In the genomic region with DNA sequence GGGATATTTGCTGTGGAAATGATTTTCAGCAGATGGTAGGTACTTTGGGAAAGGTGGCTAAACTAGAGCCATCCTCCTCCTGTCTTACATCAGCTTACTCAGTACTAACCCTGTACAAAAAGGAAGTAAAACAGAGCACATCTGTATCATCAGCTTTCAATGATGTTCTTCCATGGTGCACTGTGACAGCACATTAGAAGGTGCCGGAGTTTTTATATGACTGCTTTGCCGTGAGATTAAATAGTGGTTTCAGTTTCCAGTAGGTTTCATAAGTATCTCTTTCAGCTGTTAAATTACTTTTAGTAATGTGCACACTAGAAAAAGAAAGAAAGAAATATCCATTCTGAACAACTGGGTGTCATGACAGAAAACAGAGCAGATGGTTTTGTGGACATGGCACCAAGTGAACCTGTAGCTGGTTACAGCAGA, we compare ENCODE assay signal across 8 cellular contexts.
A peak's percentile ranks its signal among the peaks of the same experiment; 100 is the strongest.
DNase-seq lines count a peak whose midpoint lies in the region; ATAC-seq and TF ChIP-seq lines count a peak whose summit lies in the region.

No MANE protein-coding gene starts in this region.

- H3K4me3 Mint-ChIP-seq in activated naive CD8-positive, alpha-beta T cell treated with anti-CD3 and anti-CD28 coated beads, Interleukin-2, amount 50 U/mL, for 24 hours: peak overlapping the region; percentile 69
- H3K4me3 Mint-ChIP-seq in osteocyte (ENCODE audit: unreplicated experiment): no peak overlapping the region

- H3K27ac Mint-ChIP-seq in activated naive CD8-positive, alpha-beta T cell treated with anti-CD3 and anti-CD28 coated beads, Interleukin-2, amount 50 U/mL, for 24 hours: peak overlapping the region; percentile 97
- peak overlapping the region; percentile 83 for H3K27ac Mint-ChIP-seq in osteocyte (ENCODE audit: unreplicated experiment)

- H3K4me2 ChIP-seq in DOHH2 (ENCODE audit: low read length): peak overlapping the region; percentile 80

- H3K9me3 ChIP-seq in DOHH2 (ENCODE audit: control insufficient read depth, insufficient read depth, low read length): no peaks in the 10 kb centered on the region

- no peaks in the 10 kb centered on the region for H3K27me3 Mint-ChIP-seq in activated naive CD8-positive, alpha-beta T cell treated with anti-CD3 and anti-CD28 coated beads, Interleukin-2, amount 50 U/mL, for 24 hours
- H3K27me3 Mint-ChIP-seq in osteocyte (ENCODE audit: unreplicated experiment): no peaks in the 10 kb centered on the region

- peaks cover 28% of the 10 kb centered on the region for H3K36me3 ChIP-seq in DOHH2 (ENCODE audit: control insufficient read depth, low read length)

- H3K36me3 Mint-ChIP-seq in activated naive CD8-positive, alpha-beta T cell treated with anti-CD3 and anti-CD28 coated beads, Interleukin-2, amount 50 U/mL, for 24 hours (ENCODE audit: low read depth): peaks cover 33% of the 10 kb centered on the region
- peaks cover 15% of the 10 kb centered on the region for H3K36me3 Mint-ChIP-seq in osteocyte (ENCODE audit: unreplicated experiment)

- no peaks in the 10 kb centered on the region for H3K9me3 Mint-ChIP-seq in activated naive CD8-positive, alpha-beta T cell treated with anti-CD3 and anti-CD28 coated beads, Interleukin-2, amount 50 U/mL, for 24 hours
- H3K9me3 Mint-ChIP-seq in osteocyte (ENCODE audit: unreplicated experiment): no peaks in the 10 kb centered on the region

- peaks cover 20% of the 10 kb centered on the region for H3F3A ChIP-seq in DOHH2 (ENCODE audit: control insufficient read depth, insufficient read depth)

- peaks cover 77% of the 10 kb centered on the region for H3K79me2 ChIP-seq in DOHH2 (ENCODE audit: control insufficient read depth, low read length)

- H3K4me1 Mint-ChIP-seq in activated naive CD8-positive, alpha-beta T cell treated with anti-CD3 and anti-CD28 coated beads, Interleukin-2, amount 50 U/mL, for 24 hours: peaks cover 86% of the 10 kb centered on the region
- H3K4me1 Mint-ChIP-seq in osteocyte (ENCODE audit: unreplicated experiment): peaks cover 42% of the 10 kb centered on the region

- no peaks in the 10 kb centered on the region for H3K9me2 ChIP-seq in DOHH2 (replicated peaks; ENCODE audit: control insufficient read depth, low read length)

- H3K27ac ChIP-seq in DOHH2 (ENCODE audit: low read depth, low read length): peak overlapping the region; percentile 81

- H3K4me3 ChIP-seq in DOHH2 (ENCODE audit: low read length): peak overlapping the region; percentile 62

- DNase-seq in activated naive CD8-positive, alpha-beta T cell treated with anti-CD3 and anti-CD28 coated beads, Interleukin-2, amount 50 U/mL, for 24 hours: no peak
- DNase-seq in osteocyte (ENCODE audit: extremely low spot score, unreplicated experiment) (no peak), Kasumi-1 (lab: John Stamatoyannopoulos, UW) (no peak), NCI-H128 (lab: John Stamatoyannopoulos, UW; ENCODE audit: unreplicated experiment) (no peak), NCI-H526 treated with DMSO at 0.1 percent for 48 hours (lab: John Stamatoyannopoulos, UW) (no peak)

- TF ChIP-seq CTCF in DOHH2 (IDR thresholded peaks at IDR 0.05; ENCODE audit: low read depth, low read length, poor library complexity, severe bottlenecking) (no peak), osteocyte (IDR thresholded peaks at IDR 0.05) (no peak)

- peaks cover 98% of the 10 kb centered on the region for H3K4me1 ChIP-seq in DOHH2 (ENCODE audit: control insufficient read depth, low read length)

- H4K20me1 ChIP-seq in DOHH2 (ENCODE audit: control insufficient read depth, insufficient read depth, low read depth, low read length): no peaks in the 10 kb centered on the region

- ATAC-seq in GM19397 (IDR thresholded peaks at IDR 0.05; ENCODE audit: unreplicated experiment): peak; percentile 96
- peak; percentile 96 for ATAC-seq in HG03439 (IDR thresholded peaks at IDR 0.05; ENCODE audit: unreplicated experiment)
- ATAC-seq in activated naive CD8-positive, alpha-beta T cell treated with anti-CD3 and anti-CD28 coated beads, Interleukin-2, amount 50 U/mL, for 24 hours: peak; percentile 97

- H3K27me3 ChIP-seq in DOHH2 (ENCODE audit: control insufficient read depth, low read length): no peaks in the 10 kb centered on the region
